In genomic region chr5:43155394-43156096, GRCh38 we compare ENCODE assay signal across 1 cellular context.
TF ChIP-seq lines count a peak whose summit lies in the region.

No MANE protein-coding gene starts in this region.

TF ChIP-seq in H1, 55 proteins besides CTCF, POLR2A, EP300 and RAD21:
- TF ChIP-seq JUND (IDR thresholded peaks at IDR 0.05; ENCODE audit: low read length) (no peak), FOSL1 (IDR thresholded peaks at IDR 0.05; ENCODE audit: insufficient read depth, low read depth, low read length) (no peak), TCF12 (IDR thresholded peaks at IDR 0.05; ENCODE audit: low read depth, low read length) (no peak), CHD1 (IDR thresholded peaks at IDR 0.05; ENCODE audit: low read depth, low read length) (no peak), SP1 (IDR thresholded peaks at IDR 0.05; ENCODE audit: low read depth, low read length) (no peak)
